31 cellular contexts compared by ENCODE assay signal in the genomic region with DNA sequence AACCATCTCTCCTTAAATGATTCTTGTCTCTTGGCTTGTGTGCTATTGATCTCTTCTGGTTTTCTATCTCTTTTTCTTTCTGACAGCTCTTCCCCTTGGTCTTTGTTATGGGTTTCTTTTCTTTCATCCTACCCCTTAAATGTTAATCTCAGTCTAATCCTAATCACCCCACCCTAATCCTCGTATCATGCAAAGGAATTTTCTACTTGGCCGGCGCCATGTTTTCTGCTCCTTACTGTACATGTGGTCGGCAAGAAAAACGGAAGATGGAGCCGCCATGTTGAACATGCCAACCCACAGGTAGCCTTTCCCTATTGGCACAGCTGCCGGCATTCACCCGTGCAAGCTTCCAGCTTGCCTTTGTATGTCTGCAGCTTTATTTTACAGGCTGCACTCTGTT.
"Had no signal": no experiment of that assay in that cellular context is flagged by ENCODE, and none has a peak within 500 bp of the region (broad histone marks: within the 10 kb centered on the region; RNA-seq: fewer than 3 reads in every experiment).

No MANE protein-coding gene starts in this region.

- H3K36me3 Mint-ChIP-seq: activated CD4-positive, alpha-beta memory T cell treated with anti-CD3 and anti-CD28 coated beads for 36 hours; activated CD8-positive, alpha-beta memory T cell treated with anti-CD3 and anti-CD28 coated beads, Interleukin-2, amount 10 ng/mL, durations not matched to agents 7 days and 5 days; activated naive CD4-positive, alpha-beta T cell treated with anti-CD3 and anti-CD28 coated beads, Interleukin-2, amount 50 U/mL, for 24 hours; activated naive CD8-positive, alpha-beta T cell treated with anti-CD3 and anti-CD28 coated beads for 36 hours had no signal

- H3K36me3 ChIP-seq: adrenal gland, esophagus squamous epithelium, gastroesophageal sphincter, heart right ventricle had no signal

- H3K4me3 ChIP-seq: adrenal gland, body of pancreas, esophagus squamous epithelium, gastroesophageal sphincter, heart right ventricle had no signal

- H3K4me1 Mint-ChIP-seq: activated CD4-positive, alpha-beta T cell treated with anti-CD3 and anti-CD28 coated beads for 36 hours; activated CD4-positive, alpha-beta T cell treated with anti-CD3 and anti-CD28 coated beads, Interleukin-2, amount 10 ng/mL, durations not matched to agents 24 days and 14 days; activated CD8-positive, alpha-beta memory T cell treated with anti-CD3 and anti-CD28 coated beads, Interleukin-2, amount 10 ng/mL, durations not matched to agents 7 days and 5 days; activated naive CD4-positive, alpha-beta T cell treated with anti-CD3 and anti-CD28 coated beads, Interleukin-2, amount 50 U/mL, for 24 hours; activated naive CD8-positive, alpha-beta T cell treated with anti-CD3 and anti-CD28 coated beads for 36 hours; activated naive CD8-positive, alpha-beta T cell treated with anti-CD3 and anti-CD28 coated beads, Interleukin-2, amount 50 U/mL, for 24 hours had no signal

- ATAC-seq: activated CD4-positive, alpha-beta T cell treated with anti-CD3 and anti-CD28 coated beads for 36 hours; activated CD8-positive, alpha-beta memory T cell treated with anti-CD3 and anti-CD28 coated beads, Interleukin-2, amount 10 ng/mL, durations not matched to agents 7 days and 5 days; activated CD8-positive, alpha-beta T cell treated with anti-CD3 and anti-CD28 coated beads, Interleukin-2, amount 10 ng/mL, durations not matched to agents 7 days and 5 days; activated naive CD8-positive, alpha-beta T cell treated with anti-CD3 and anti-CD28 coated beads, Interleukin-2, amount 50 U/mL, for 24 hours; body of pancreas; gastroesophageal sphincter; heart right ventricle had no signal

- H3K9me3 ChIP-seq: adrenal gland, body of pancreas, esophagus squamous epithelium, gastroesophageal sphincter, heart right ventricle had no signal

- H3K4me1 ChIP-seq: adrenal gland, body of pancreas, gastroesophageal sphincter, heart right ventricle had no signal

- H3K9me3 Mint-ChIP-seq: activated CD4-positive, alpha-beta memory T cell treated with anti-CD3 and anti-CD28 coated beads for 36 hours; activated CD4-positive, alpha-beta T cell treated with anti-CD3 and anti-CD28 coated beads, Interleukin-2, amount 10 ng/mL, durations not matched to agents 24 days and 14 days; activated naive CD4-positive, alpha-beta T cell treated with anti-CD3 and anti-CD28 coated beads for 36 hours; activated naive CD4-positive, alpha-beta T cell treated with anti-CD3 and anti-CD28 coated beads, Interleukin-2, amount 50 U/mL, for 24 hours; activated naive CD8-positive, alpha-beta T cell treated with anti-CD3 and anti-CD28 coated beads for 36 hours; activated naive CD8-positive, alpha-beta T cell treated with anti-CD3 and anti-CD28 coated beads, Interleukin-2, amount 50 U/mL, for 24 hours; activated T-helper 1 cell treated with anti-CD3 and anti-CD28 coated beads, Interleukin-12 subunit alpha, Interleukin-12 subunit beta, Interleukin-2, Interleukin-4 antibody, amounts not matched to agents 30 ng/mL and 10 ng/mL and 1 ng/mL, durations not matched to agents 14 hours and 24 hours and 36 hours had no signal

- H3K27me3 ChIP-seq: adrenal gland, body of pancreas, esophagus squamous epithelium, gastroesophageal sphincter, heart right ventricle had no signal

- H3K4me3 Mint-ChIP-seq: activated CD4-positive, alpha-beta memory T cell treated with anti-CD3 and anti-CD28 coated beads for 36 hours; activated CD4-positive, alpha-beta T cell treated with anti-CD3 and anti-CD28 coated beads for 36 hours; activated CD4-positive, alpha-beta T cell treated with anti-CD3 and anti-CD28 coated beads, Interleukin-2, amount 10 ng/mL, durations not matched to agents 24 days and 14 days; activated CD8-positive, alpha-beta memory T cell treated with anti-CD3 and anti-CD28 coated beads, Interleukin-2, amount 10 ng/mL, durations not matched to agents 7 days and 5 days; activated CD8-positive, alpha-beta T cell treated with anti-CD3 and anti-CD28 coated beads, Interleukin-2, amount 10 ng/mL, durations not matched to agents 7 days and 5 days; activated naive CD4-positive, alpha-beta T cell treated with anti-CD3 and anti-CD28 coated beads for 36 hours; activated naive CD4-positive, alpha-beta T cell treated with anti-CD3 and anti-CD28 coated beads, Interleukin-2, amount 50 U/mL, for 24 hours; activated naive CD8-positive, alpha-beta T cell treated with anti-CD3 and anti-CD28 coated beads for 36 hours; activated naive CD8-positive, alpha-beta T cell treated with anti-CD3 and anti-CD28 coated beads, Interleukin-2, amount 50 U/mL, for 24 hours; activated T-helper 1 cell treated with anti-CD3 and anti-CD28 coated beads, Interleukin-12 subunit alpha, Interleukin-12 subunit beta, Interleukin-2, Interleukin-4 antibody, amounts not matched to agents 30 ng/mL and 10 ng/mL and 1 ng/mL, durations not matched to agents 14 hours and 24 hours and 36 hours had no signal

- H3K27ac Mint-ChIP-seq: activated CD4-positive, alpha-beta memory T cell treated with anti-CD3 and anti-CD28 coated beads for 36 hours; activated CD4-positive, alpha-beta T cell treated with anti-CD3 and anti-CD28 coated beads for 36 hours; activated CD4-positive, alpha-beta T cell treated with anti-CD3 and anti-CD28 coated beads, Interleukin-2, amount 10 ng/mL, durations not matched to agents 24 days and 14 days; activated CD8-positive, alpha-beta memory T cell treated with anti-CD3 and anti-CD28 coated beads, Interleukin-2, amount 10 ng/mL, durations not matched to agents 7 days and 5 days; activated CD8-positive, alpha-beta T cell treated with anti-CD3 and anti-CD28 coated beads, Interleukin-2, amount 10 ng/mL, durations not matched to agents 7 days and 5 days; activated naive CD4-positive, alpha-beta T cell treated with anti-CD3 and anti-CD28 coated beads for 36 hours; activated naive CD8-positive, alpha-beta T cell treated with anti-CD3 and anti-CD28 coated beads for 36 hours; activated naive CD8-positive, alpha-beta T cell treated with anti-CD3 and anti-CD28 coated beads, Interleukin-2, amount 50 U/mL, for 24 hours; activated T-helper 1 cell treated with anti-CD3 and anti-CD28 coated beads, Interleukin-12 subunit alpha, Interleukin-12 subunit beta, Interleukin-2, Interleukin-4 antibody, amounts not matched to agents 30 ng/mL and 10 ng/mL and 1 ng/mL, durations not matched to agents 14 hours and 24 hours and 36 hours had no signal

- H3K27me3 Mint-ChIP-seq: activated naive CD4-positive, alpha-beta T cell treated with anti-CD3 and anti-CD28 coated beads, Interleukin-2, amount 50 U/mL, for 24 hours had no signal

- DNase-seq: activated CD4-positive, alpha-beta memory T cell treated with anti-CD3 and anti-CD28 coated beads for 36 hours; activated CD4-positive, alpha-beta T cell treated with anti-CD3 and anti-CD28 coated beads for 36 hours; activated CD4-positive, alpha-beta T cell treated with anti-CD3 and anti-CD28 coated beads, Interleukin-2, amount 10 ng/mL, durations not matched to agents 24 days and 14 days; activated CD4-positive, CD25-positive, alpha-beta regulatory T cell; activated CD4-positive, CD25-positive, alpha-beta regulatory T cell treated with anti-CD3 and anti-CD28 coated beads, Interleukin-2, amount 50 U/mL, for 72 hours; activated CD8-positive, alpha-beta memory T cell treated with anti-CD3 and anti-CD28 coated beads, Interleukin-2, amount 10 ng/mL, durations not matched to agents 7 days and 5 days; activated CD8-positive, alpha-beta memory T cell treated with anti-CD3 and anti-CD28 coated beads, Interleukin-2, amount 50 U/mL, for 4 hours; activated CD8-positive, alpha-beta T cell treated with anti-CD3 and anti-CD28 coated beads, Interleukin-2, amount 10 ng/mL, durations not matched to agents 7 days and 5 days; activated gamma-delta T cell; activated naive CD4-positive, alpha-beta T cell treated with anti-CD3 and anti-CD28 coated beads for 36 hours; activated naive CD8-positive, alpha-beta T cell treated with anti-CD3 and anti-CD28 coated beads for 36 hours; activated naive CD8-positive, alpha-beta T cell treated with anti-CD3 and anti-CD28 coated beads, Interleukin-2, amount 50 U/mL, for 24 hours; activated T-cell treated with anti-CD3 and anti-CD28 coated beads, Interleukin-2, amount 50 U/mL, for 1 hour; activated T-cell treated with anti-CD3 and anti-CD28 coated beads, Interleukin-2, amount 50 U/mL, for 48 hours; adrenal gland; amygdala; aorta; body of pancreas; caudate nucleus; effector CD8-positive, alpha-beta T cell; esophagus squamous epithelium; foreskin melanocyte; heart right ventricle; T-helper 2 cell had no signal

- FAIRE-seq: colon, endometrium, endothelial cell of umbilical vein had no signal

- H3K27ac ChIP-seq: adrenal gland, body of pancreas, epithelial cell of prostate, esophagus squamous epithelium, gastroesophageal sphincter, heart right ventricle had no signal
